Comparison of ENCODE assay signal across 8 cellular contexts in the genomic region with DNA sequence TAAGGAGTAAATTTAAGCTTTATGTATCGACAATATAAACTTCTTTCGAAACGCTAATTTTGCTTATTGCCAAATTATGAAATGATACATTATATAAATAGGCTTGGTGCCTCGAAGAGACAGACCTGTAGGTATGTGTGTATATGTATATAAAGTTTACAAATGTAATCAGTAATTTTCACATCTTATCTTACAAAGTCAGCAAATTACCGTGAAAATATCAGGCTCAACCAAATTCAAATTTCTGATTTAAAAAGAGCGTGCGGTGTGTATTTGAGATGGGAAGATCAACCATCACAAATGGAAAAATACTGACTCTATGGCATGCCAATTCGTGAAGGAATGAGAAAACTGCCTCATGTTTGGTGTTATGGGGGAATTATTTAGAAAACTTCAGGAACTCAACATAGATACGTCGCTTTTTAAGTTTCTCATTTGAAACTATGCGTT. TPM values are rescaled to one million over a fixed set of nuclear protein-coding genes. Genes with fewer than 3 reads are reported as not detected.
A peak's percentile ranks its signal among the peaks of the same experiment; 100 is the strongest.
DNase-seq lines count a peak whose midpoint lies in the region; ATAC-seq, FAIRE-seq and TF ChIP-seq lines count a peak whose summit lies in the region.

No MANE protein-coding gene starts in this region.

- H3K9me3 ChIP-seq in K562 (replicated peaks; ENCODE audit: control insufficient read depth, insufficient read depth, low read depth, low read length): no peaks in the 10 kb centered on the region
- no peaks in the 10 kb centered on the region for H3K9me3 ChIP-seq in lower lobe of right lung
- no peaks in the 10 kb centered on the region for H3K9me3 ChIP-seq in tibial nerve

- H3K9me1 ChIP-seq in K562 (ENCODE audit: control insufficient read depth, insufficient read depth, low read length): no peaks in the 10 kb centered on the region

- peak overlapping the region; percentile 90 to 96 for H3K9ac ChIP-seq in K562 (ENCODE audit: insufficient read depth in 1 of 2, low read depth in 2 of 2, low read length in 2 of 2)

- CTCF ChIA-PET in K562 (lab: Yijun Ruan, JAX; ENCODE audit: low intra/inter-chr PET ratio): interaction anchor here (0.6 kb wide), 1 partner anchor 195 kb away, joined by 3 read pairs; no protein-coding TSS in a partner anchor

- H3K4me1 Mint-ChIP-seq in activated T-cell treated with anti-CD3 and anti-CD28 coated beads, Interleukin-2, amount 50 U/mL, for 4 hours (ENCODE audit: low read depth): peaks cover 42% of the 10 kb centered on the region

- no peaks in the 10 kb centered on the region for H3K27me3 Mint-ChIP-seq in activated T-cell treated with anti-CD3 and anti-CD28 coated beads, Interleukin-2, amount 50 U/mL, for 4 hours (ENCODE audit: low read depth)

- in situ Hi-C loops in K562 (cut with MboI): loop anchor here (5.0 kb wide), 1 partner anchor 193 kb away; no protein-coding TSS in a partner anchor

- H2AFZ ChIP-seq in K562 (ENCODE audit: low read depth, low read length): peak overlapping the region; percentile 93

- peak overlapping the region; percentile 99 for H3K4me3 Mint-ChIP-seq in activated T-cell treated with anti-CD3 and anti-CD28 coated beads, Interleukin-2, amount 50 U/mL, for 4 hours

- TF ChIP-seq CTCF in K562 (IDR thresholded peaks at IDR 0.05 in 2 of 3, conservative IDR thresholded peaks at IDR 0.05 in 1 of 3; ENCODE audit: insufficient read depth in 2 of 3, low read depth in 1 of 3, low read length in 3 of 3) (no peak), lower lobe of right lung (IDR thresholded peaks at IDR 0.05) (no peak), tibial nerve (IDR thresholded peaks at IDR 0.05) (no peak)

- no peaks in the 10 kb centered on the region; the same call in 1 of the 2 replicates for H4K20me1 ChIP-seq in K562 (replicated peaks; ENCODE audit: control insufficient read depth, insufficient read depth, low read length)

- TSS peak; percentile 64 for BruUV-seq in K562 (replicated peaks; lab: Mats Ljungman, UMichigan)

- H3K79me2 ChIP-seq in K562 (ENCODE audit: control insufficient read depth, insufficient read depth, low read length): peaks cover 59% of the 10 kb centered on the region

- H3K36me3 ChIP-seq in K562 (ENCODE audit: control insufficient read depth, insufficient read depth, low read length): peaks cover 17% of the 10 kb centered on the region
- peaks cover 33% of the 10 kb centered on the region for H3K36me3 ChIP-seq in lower lobe of right lung
- H3K36me3 ChIP-seq in tibial nerve: peaks cover 0 to 25% (median 0%) of the 10 kb centered on the region in 3 donors

- H3K9me3 Mint-ChIP-seq in activated T-cell treated with anti-CD3 and anti-CD28 coated beads, Interleukin-2, amount 50 U/mL, for 4 hours: no peaks in the 10 kb centered on the region

- H3K4me1 ChIP-seq in K562 (replicated peaks in 1 of 2; ENCODE audit: control insufficient read depth in 2 of 2, insufficient read depth in 2 of 2, low read length in 2 of 2) (peaks cover 9 to 10% of the 10 kb centered on the region in 2 experiments), lower lobe of right lung (peaks cover 24% of the 10 kb centered on the region), tibial nerve (peaks cover 3 to 44% (median 11%) of the 10 kb centered on the region in 4 donors)

- H3K4me3 ChIP-seq in K562 (peak overlapping the region; percentile 78), lower lobe of right lung (peak overlapping the region; percentile 81), tibial nerve (peak overlapping the region; percentile 59 to 76 (median 70))

- no peak for ATAC-seq in activated T-cell treated with anti-CD3 and anti-CD28 coated beads, Interleukin-2, amount 50 U/mL, for 4 hours
- ATAC-seq in K562 (no peak), lower lobe of right lung (no peak)

- H3K4me2 ChIP-seq in K562 (ENCODE audit: insufficient read depth, low read length): peak overlapping the region; percentile 90

- H3K27me3 ChIP-seq in K562 (ENCODE audit: control insufficient read depth in 2 of 2, insufficient read depth in 2 of 2, low read length in 2 of 2) (no peaks in the 10 kb centered on the region), lower lobe of right lung (ENCODE audit: low read depth) (no peaks in the 10 kb centered on the region), tibial nerve (no peaks in the 10 kb centered on the region)

- intact Hi-C loops in K562 (cut with micrococcal nuclease): loop anchor here (5.0 kb wide), 1 partner anchor 288 kb away; no protein-coding TSS in a partner anchor
- intact Hi-C loops in lower lobe of right lung (cut with DNase I): no loop called here

- WGBS in K562 (ENCODE audit: insufficient coverage, low coverage, missing lambda C conversion rate): 11% methylated on average over 11 of the region's 11 CpGs
- 28 to 31% methylated on average over 11 of the region's 11 CpGs for WGBS in tibial nerve, 2 donors

- H3K27ac ChIP-seq in K562 (ENCODE audit: extremely low read depth, low read depth, low read length) (peak overlapping the region; percentile 84), lower lobe of right lung (peak overlapping the region; percentile 87), tibial nerve (peak overlapping the region; percentile 72 to 92 (median 90))

- TF ChIP-seq POLR2A in K562 (conservative IDR thresholded peaks at IDR 0.05): no peak
- no peak for TF ChIP-seq POLR2A in tibial nerve (IDR thresholded peaks at IDR 0.05)

- H3K36me3 Mint-ChIP-seq in activated T-cell treated with anti-CD3 and anti-CD28 coated beads, Interleukin-2, amount 50 U/mL, for 4 hours (ENCODE audit: insufficient read depth): peaks cover 15% of the 10 kb centered on the region

- peak; percentile 46 for FAIRE-seq in K562 (lab: Jason Lieb, UNC)

- TF ChIP-seq EP300 in K562 (IDR thresholded peaks at IDR 0.05; ENCODE audit: low read length) (no peak), tibial nerve (IDR thresholded peaks at IDR 0.05) (no peak)

- DNase-seq in activated T-cell treated with anti-CD3 and anti-CD28 coated beads, Interleukin-2, amount 50 U/mL, for 4 hours: no peak
- no peak for DNase-seq in activated T-cell treated with anti-CD3 and anti-CD28 coated beads, Interleukin-2, amount 50 U/mL, for 48 hours
- DNase-seq in K562 (ENCODE audit: extremely low read depth in 1 of 4, low spot score in 3 of 4): no peak
- DNase-seq in lower lobe of right lung: no peak
- no peak for DNase-seq in tibial nerve (ENCODE audit: low spot score in 2 of 2)
- no peak for DNase-seq in hippocampal formation (lab: John Stamatoyannopoulos, UW)
- DNase-seq in NCI-H1092 treated with DMSO at 0.1 percent for 48 hours (lab: John Stamatoyannopoulos, UW): no peak
- no peak for DNase-seq in stimulated activated CD4-positive, alpha-beta T cell treated with anti-CD3 and anti-CD28 coated beads, Interleukin-2, amount 100 ng/mL, for 48 hours

- POLR2A ChIA-PET in K562 (lab: Yijun Ruan, JAX): interaction anchor here (0.7 kb wide), 1 partner anchor 19 kb away, joined by 3 read pairs; no protein-coding TSS in a partner anchor

- no peak for TF ChIP-seq RAD21 in K562 (CRISPR knock-in tag; conservative IDR thresholded peaks at IDR 0.05 in 1 of 2, IDR thresholded peaks at IDR 0.05 in 1 of 2)

TF ChIP-seq in K562, 482 proteins besides CTCF, POLR2A, EP300 and RAD21 (continues in another document):
- TF ChIP-seq ESRRA (IDR thresholded peaks at IDR 0.05; ENCODE audit: borderline replicate concordance, low read depth) (no peak), EP400 (IDR thresholded peaks at IDR 0.05) (no peak), ZNF316 (IDR thresholded peaks at IDR 0.05) (peak; percentile 89)

RNA-seq across cellular contexts. Expression of a gene that starts 0.5 kb away (rescaled TPM):
- total RNA-seq in activated T-cell treated with anti-CD3 and anti-CD28 coated beads, Interleukin-2, amount 50 U/mL, for 4 hours: 10 to 100 TPM; 45.4 to 62.9 (median 52.6) TPM
- 10.0 and 10.6 TPM in 2 replicates for total RNA-seq in K562 (2011; cell fraction: chromatin; rRNA removed; ENCODE audit: low replicate concordance)
- 13.5 and 21.8 TPM in 2 replicates for total RNA-seq in K562 (2011; cell fraction: nucleolus; rRNA removed)
- total RNA-seq in K562 (2011; cell fraction: nucleoplasm; rRNA removed): 12.1 and 13.6 TPM in 2 replicates
- 36.0 and 46.5 TPM in 2 replicates for total RNA-seq in K562 (2014; rRNA removed)
- total RNA-seq in K562 (2014; rRNA removed; fragmentation: Illumina TruSeq; extraction: Trizol): 51.0 and 64.9 TPM in 2 replicates
- 57.6 and 66.2 TPM in 2 replicates for total RNA-seq in K562 (2015; rRNA removed; fragmentation: Illumina TruSeq; extraction: Trizol)
- total RNA-seq in K562 (2021): 46.6 and 48.9 TPM in 2 replicates
- polyA plus RNA-seq in K562 (2011; rRNA removed): 33.4 and 36.0 TPM in 2 replicates
- 11.8 and 16.9 TPM in 2 replicates for polyA plus RNA-seq in K562 (2011; cell fraction: cytosol; rRNA removed)
- polyA plus RNA-seq in K562 (2011; cell fraction: nucleus; rRNA removed): 21.2 and 28.0 TPM in 2 replicates
- 74.0 and 74.2 TPM in 2 replicates for polyA plus RNA-seq in K562 (2012)
- 76.9 and 102 TPM in 2 replicates for polyA plus RNA-seq in K562 (2014; fragmentation: Illumina TruSeq; extraction: Trizol)
- 10 to 100 TPM; 60.1 to 65.9 TPM for polyA plus RNA-seq in K562 (2014; fragmentation: Nextera tagmentation; extraction: Ambion mirVana)
- polyA plus RNA-seq in K562 (2014; rRNA removed): 42.4 and 48.5 TPM in 2 replicates
- 22.9 and 28.4 TPM in 2 replicates for polyA minus RNA-seq in K562 (2011; rRNA and poly(A)+ RNA removed)
- 13.4 and 25.2 TPM in 2 replicates for polyA minus RNA-seq in K562 (2011; cell fraction: cytosol; rRNA and poly(A)+ RNA removed)
- polyA minus RNA-seq in K562 (2011; cell fraction: nucleus; rRNA and poly(A)+ RNA removed): 27.6 and 32.0 TPM in 2 replicates
- total RNA-seq in lower lobe of right lung: 43.5 TPM
- 10 to 100 TPM; 19.8 to 44.8 (median 32.3) TPM for total RNA-seq in tibial nerve

RNA-seq across cellular contexts. Expression of a gene that starts 0.6 kb away (rescaled TPM):
- total RNA-seq in activated T-cell treated with anti-CD3 and anti-CD28 coated beads, Interleukin-2, amount 50 U/mL, for 4 hours: 10 to 100 TPM; 71.3 to 75.0 (median 75.0) TPM
- 57.8 and 125 TPM in 2 replicates for total RNA-seq in K562 (2011; cell fraction: chromatin; rRNA removed; ENCODE audit: low replicate concordance)
- total RNA-seq in K562 (2011; cell fraction: nucleolus; rRNA removed): 36.4 and 41.7 TPM in 2 replicates
- 71.3 and 122 TPM in 2 replicates for total RNA-seq in K562 (2011; cell fraction: nucleoplasm; rRNA removed)
- total RNA-seq in K562 (2014; rRNA removed) (71.0 and 85.8 TPM in 2 replicates), K562 (2014; rRNA removed; fragmentation: Illumina TruSeq; extraction: Trizol) (93.2 and 111 TPM in 2 replicates), K562 (2015; rRNA removed; fragmentation: Illumina TruSeq; extraction: Trizol) (78.3 and 88.7 TPM in 2 replicates), K562 (2021) (64.2 and 66.3 TPM in 2 replicates), lower lobe of right lung (45.5 TPM), tibial nerve (10 to 100 TPM; 38.6 to 64.5 (median 51.7) TPM)
- polyA plus RNA-seq in K562 (2011; rRNA removed) (91.7 and 112 TPM in 2 replicates), K562 (2014; fragmentation: Illumina TruSeq; extraction: Trizol) (92.0 and 93.6 TPM in 2 replicates), K562 (2014; fragmentation: Nextera tagmentation; extraction: Ambion mirVana) (100 to 1,000 TPM; 105 to 112 TPM), K562 (2014; rRNA removed) (85.4 and 97.7 TPM in 2 replicates)
- 22.8 and 42.0 TPM in 2 replicates for polyA plus RNA-seq in K562 (2011; cell fraction: cytosol; rRNA removed)
- polyA plus RNA-seq in K562 (2011; cell fraction: nucleus; rRNA removed): 104 and 117 TPM in 2 replicates
- polyA plus RNA-seq in K562 (2012): 48.3 and 66.5 TPM in 2 replicates
- polyA minus RNA-seq in K562 (2011; rRNA and poly(A)+ RNA removed): 98.5 and 105 TPM in 2 replicates
- 24.2 and 27.6 TPM in 2 replicates for polyA minus RNA-seq in K562 (2011; cell fraction: cytosol; rRNA and poly(A)+ RNA removed)
- polyA minus RNA-seq in K562 (2011; cell fraction: nucleus; rRNA and poly(A)+ RNA removed): 72.6 and 79.0 TPM in 2 replicates
